In the genomic region with DNA sequence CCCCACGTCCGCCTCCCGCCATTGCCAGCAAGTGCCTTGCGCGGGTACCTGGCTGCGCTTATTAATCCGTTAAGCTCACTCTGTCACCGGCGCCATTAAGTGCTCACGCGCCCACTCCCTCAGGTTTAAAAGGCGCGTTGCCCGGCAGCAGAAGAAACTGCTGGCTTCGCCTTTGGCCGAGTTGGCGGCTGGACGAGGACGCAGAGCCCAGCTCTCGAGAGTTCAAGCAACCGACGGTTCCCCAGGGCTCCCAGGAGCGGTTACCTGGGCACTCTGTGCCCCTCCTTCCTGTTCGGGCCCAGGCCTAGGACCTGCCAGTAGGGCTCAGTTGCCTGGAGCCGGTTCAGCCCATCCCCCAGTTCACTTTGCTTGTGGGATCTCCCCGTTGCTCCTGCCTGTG, we compare ENCODE assay signal across 22 cellular contexts. TPM values are rescaled to one million over a fixed set of nuclear protein-coding genes. Genes with fewer than 3 reads are reported as not detected.
DNase-seq lines count a peak whose midpoint lies in the region; ATAC-seq and TF ChIP-seq lines count a peak whose summit lies in the region.
"Had no signal": no experiment of that assay in that cellular context is flagged by ENCODE, and none has a peak within 500 bp of the region (broad histone marks: within the 10 kb centered on the region; RNA-seq: fewer than 3 reads in every experiment).

A gene (minus strand): TSS at position 219 of the 400 bp plus-strand sequence. CDS start 2,168 bp downstream, outside the sequence.

- H3K4me1 ChIP-seq in Karpas-422 (ENCODE audit: low read length): no peaks in the 10 kb centered on the region; the same call in 1 of the 2 replicates
- no peaks in the 10 kb centered on the region for H3K4me1 ChIP-seq in endodermal cell (ENCODE audit: control insufficient read depth, insufficient read depth, low read length)
- H3K4me1 ChIP-seq in testis: no peaks in the 10 kb centered on the region

- no peaks in the 10 kb centered on the region for H3K9me3 Mint-ChIP-seq in endodermal cell
- H3K9me3 Mint-ChIP-seq: CD4-positive, alpha-beta memory T cell; HFFc6; IgD-negative memory B cell had no signal

- no peaks in the 10 kb centered on the region for H3K4me1 Mint-ChIP-seq in endodermal cell
- H3K4me1 Mint-ChIP-seq: CD4-positive, alpha-beta memory T cell; IgD-negative memory B cell had no signal

- 89 to 93% methylated on average over 22 to 23 of the region's 26 CpGs for WGBS in endodermal cell (ENCODE audit: insufficient coverage in 1 of 2, insufficient read length in 1 of 2), 2 experiments
- 75 to 80% methylated on average over 14 to 25 of the region's 26 CpGs for WGBS in testis, 2 donors

- H3K4me2 ChIP-seq in Karpas-422 (ENCODE audit: low read depth, low read length, poor library complexity, severe bottlenecking): no peak within 1 kb of the TSS

- H3K9me3 ChIP-seq in Karpas-422 (ENCODE audit: low read length): no peaks in the 10 kb centered on the region
- no peaks in the 10 kb centered on the region for H3K9me3 ChIP-seq in endodermal cell (ENCODE audit: control insufficient read depth, low read length)
- H3K9me3 ChIP-seq in testis: no peaks in the 10 kb centered on the region

- H3K9me2 ChIP-seq in Karpas-422 (replicated peaks; ENCODE audit: insufficient read depth, low read length): no peaks in the 10 kb centered on the region

- intact Hi-C loops in testis (cut with DNase I; ENCODE audit: low total_unique reads): no loop called here

- no peak within 1 kb of the TSS for H3K27ac ChIP-seq in Karpas-422 (ENCODE audit: low read length)
- no peak within 1 kb of the TSS for H3K27ac ChIP-seq in endodermal cell (ENCODE audit: low read depth, low read length)
- no peak within 1 kb of the TSS for H3K27ac ChIP-seq in testis
- H3K27ac ChIP-seq: C4-2B had no signal

- no peak within 1 kb of the TSS for H3K4me3 ChIP-seq in Karpas-422 (ENCODE audit: low read length)
- H3K4me3 ChIP-seq in endodermal cell (ENCODE audit: low read length): no peak within 1 kb of the TSS
- H3K4me3 ChIP-seq in testis: no peak within 1 kb of the TSS

- no peaks in the 10 kb centered on the region for H3K27me3 Mint-ChIP-seq in endodermal cell (ENCODE audit: insufficient read depth)
- H3K27me3 Mint-ChIP-seq: CD4-positive, alpha-beta memory T cell; IgD-negative memory B cell had no signal

- H3K36me3 Mint-ChIP-seq in endodermal cell (ENCODE audit: low read depth): no peaks in the 10 kb centered on the region
- H3K36me3 Mint-ChIP-seq: CD4-positive, alpha-beta memory T cell had no signal

- H3K36me3 ChIP-seq in Karpas-422 (ENCODE audit: insufficient read depth, low read length) (no peaks in the 10 kb centered on the region), endodermal cell (ENCODE audit: control insufficient read depth, insufficient read depth, low read length) (no peaks in the 10 kb centered on the region), testis (ENCODE audit: low read depth, missing control alignments) (no peaks in the 10 kb centered on the region)

- no peaks in the 10 kb centered on the region for H4K20me1 ChIP-seq in Karpas-422 (ENCODE audit: insufficient read depth, low read depth, low read length)

- DNase-seq in Karpas-422: peak; percentile 10
- peak; percentile 13 for DNase-seq in endodermal cell
- peak; percentile 81 for DNase-seq in mesenteric fat pad (ENCODE audit: low spot score)
- DNase-seq in testis: no peak
- DNase-seq in NCI-H446 treated with DMSO at 0.1 percent for 48 hours (lab: John Stamatoyannopoulos, UW): no peak
- DNase-seq in NCI-H526 treated with DMSO at 0.1 percent for 48 hours (lab: John Stamatoyannopoulos, UW): no peak
- DNase-seq: ACHN; AML-193; CD4-positive, alpha-beta memory T cell; DMS153; DMS79; GDM1; GOT3; H7; HFFc6 had no signal

- no peak within 1 kb of the TSS for H2AFZ ChIP-seq in Karpas-422 (ENCODE audit: low read length)

- no peak within 1 kb of the TSS for H3K9ac ChIP-seq in Karpas-422 (ENCODE audit: low read length)
- H3K9ac ChIP-seq in endodermal cell (ENCODE audit: extremely low read depth, low read length, poor library complexity, severe bottlenecking): no peak within 1 kb of the TSS

- no peaks in the 10 kb centered on the region for H3K79me2 ChIP-seq in Karpas-422 (ENCODE audit: low read length)

- ATAC-seq in HG02678 (IDR thresholded peaks at IDR 0.05; ENCODE audit: unreplicated experiment) (no peak), GM19324 (IDR thresholded peaks at IDR 0.05; ENCODE audit: low FRiP score, unreplicated experiment) (no peak)
- ATAC-seq: HCT116 had no signal

- H3K27ac Mint-ChIP-seq in endodermal cell: no peak within 1 kb of the TSS
- H3K27ac Mint-ChIP-seq: CD4-positive, alpha-beta memory T cell; HFFc6; IgD-negative memory B cell had no signal

- H3K27me3 ChIP-seq in Karpas-422 (ENCODE audit: low read length) (no peaks in the 10 kb centered on the region), endodermal cell (ENCODE audit: control insufficient read depth, insufficient read depth, low read length, poor library complexity, severe bottlenecking) (no peaks in the 10 kb centered on the region), testis (no peaks in the 10 kb centered on the region)

- no peak within 1 kb of the TSS for H3K4me3 Mint-ChIP-seq in endodermal cell
- H3K4me3 Mint-ChIP-seq: HFFc6, IgD-negative memory B cell had no signal

- TF ChIP-seq CTCF in endodermal cell (conservative IDR thresholded peaks at IDR 0.05): no peak
- TF ChIP-seq CTCF in testis (IDR thresholded peaks at IDR 0.05): no peak

- no peak for TF ChIP-seq POLR2A in testis (IDR thresholded peaks at IDR 0.05)

RNA-seq across cellular contexts. Expression of the gene that starts here (rescaled TPM):
- total RNA-seq in Karpas-422 (2014; rRNA removed; shearing (Covaris generic); ENCODE audit: low replicate concordance): not detected in 2 replicates
- total RNA-seq in endodermal cell (not detected), mesenteric fat pad (not detected), testis (10 to 100 TPM in 1 of 2 donors, 1 to 10 TPM in 1; 6.9 to 13.4 TPM)
- polyA plus RNA-seq in endodermal cell (2013, experiment 1 of 2): not detected
- polyA plus RNA-seq in endodermal cell (2013, experiment 2 of 2): not detected
- polyA plus RNA-seq in testis (ENCODE audit: insufficient read depth, low read depth, low replicate concordance): 20.7 TPM
- total RNA-seq: CD4-positive, alpha-beta memory T cell; Daoy; H7; HFFc6 had no signal
- polyA plus RNA-seq: BJ; CD4-positive, alpha-beta memory T cell; IgD-negative memory B cell had no signal

Comparison
In these comparisons a context has a peak if more than half of its experiments do, and no peak if none do; other contexts are left out.
1. Peak in DNase-seq in Karpas-422; RNA of the gene not detected or under 1 TPM.
2. Peak in DNase-seq in endodermal cell; RNA of the gene not detected or under 1 TPM.
3. Peak in DNase-seq in mesenteric fat pad; RNA of the gene not detected or under 1 TPM.